18 cellular contexts compared by ENCODE assay signal in genomic region chr18:580154-580553, GRCh38. TPM values are rescaled to one million over a fixed set of nuclear protein-coding genes. Genes with fewer than 3 reads are reported as not detected.
DNase-seq lines count a peak whose midpoint lies in the region; ATAC-seq, FAIRE-seq and TF ChIP-seq lines count a peak whose summit lies in the region.
"Had no signal": no experiment of that assay in that cellular context is flagged by ENCODE, and none has a peak within 500 bp of the region (broad histone marks: within the 10 kb centered on the region; RNA-seq: fewer than 3 reads in every experiment).

Gene CETN1, plus strand, starts transcription at chr18:580380. Its CDS starts 29 bp downstream, at chr18:580409.

- H3K18ac ChIP-seq in H9 (ENCODE audit: insufficient read length, low read depth, low read length) (no peak within 1 kb of the TSS), neuronal stem cell (ENCODE audit: low read length) (peak within 1 kb of the TSS; percentile 56)

- H3K27ac ChIP-seq in H9 (ENCODE audit: insufficient read length, low read depth, low read length) (no peak within 1 kb of the TSS), astrocyte (ENCODE audit: low read depth, low read length) (no peak within 1 kb of the TSS), neuronal stem cell (replicated peaks; ENCODE audit: low read length) (no peak within 1 kb of the TSS), ascending aorta (no peak within 1 kb of the TSS), HepG2 (ENCODE audit: extremely low read length, insufficient read depth, low read length) (no peak within 1 kb of the TSS)
- H3K27ac ChIP-seq: BLaER1 treated with 17β-estradiol and CSF1 and Interleukin-3, amounts not matched to agents 10 nM and 100 nM; GM23248 had no signal

- peak within 1 kb of the TSS; percentile 37 for H4K91ac ChIP-seq in H9 (ENCODE audit: insufficient read length, low read depth, low read length)
- H4K91ac ChIP-seq in neuronal stem cell (ENCODE audit: low read depth, low read length, poor library complexity), result no peak within 1 kb of the TSS

- no peak within 1 kb of the TSS for H3K4me3 ChIP-seq in astrocyte (ENCODE audit: insufficient read depth, low read depth, low read length)
- no peak within 1 kb of the TSS for H3K4me3 ChIP-seq in neuronal stem cell (ENCODE audit: low read length in 2 of 2)
- no peak within 1 kb of the TSS for H3K4me3 ChIP-seq in ascending aorta
- no peak within 1 kb of the TSS for H3K4me3 ChIP-seq in HepG2 (replicated peaks in 1 of 3; ENCODE audit: insufficient read depth in 1 of 3, low read depth in 2 of 3, low read length in 3 of 3)
- H3K4me3 ChIP-seq: BLaER1 treated with 17β-estradiol and CSF1 and Interleukin-3, amounts not matched to agents 10 nM and 100 nM; GM23248; HAP-1 had no signal

- no peak for TF ChIP-seq RAD21 in HepG2 (CRISPR knock-in tag; IDR thresholded peaks at IDR 0.05)

- DNase-seq in H9 (no peak), astrocyte (ENCODE audit: low read depth) (no peak), mesothelial cell of epicardium (ENCODE audit: low spot score in 2 of 2, unreplicated experiment in 2 of 2) (no peak), neuronal stem cell (ENCODE audit: low spot score) (no peak), omental fat pad (ENCODE audit: low spot score) (no peak), ascending aorta (ENCODE audit: low spot score in 2 of 2) (no peak), HepG2 (ENCODE audit: low spot score) (no peak)
- no peak for DNase-seq in stimulated activated naive CD8-positive, alpha-beta T cell treated with anti-CD3 and anti-CD28 coated beads, Interleukin-15, Interleukin-2, amounts not matched to agents 100 U/mL and 50 U/mL, for 24 hours
- DNase-seq: ACHN; Calu3; CD4-positive, CD25-positive, alpha-beta regulatory T cell; DMS 273 treated with DMSO at 0.1 percent for 48 hours; GM23248 had no signal

- H2AFZ ChIP-seq in H9 (ENCODE audit: low read length) (no peak within 1 kb of the TSS), astrocyte (ENCODE audit: low read depth, low read length) (no peak within 1 kb of the TSS), neuronal stem cell (ENCODE audit: low read length) (no peak within 1 kb of the TSS), HepG2 (ENCODE audit: low read length) (no peak within 1 kb of the TSS)
- H2AFZ ChIP-seq: GM23248 had no signal

- peaks cover 3% of the 10 kb centered on the region for H3K23me2 ChIP-seq in H9 (ENCODE audit: insufficient read length, low read depth, low read length, poor library complexity, severe bottlenecking)

- no peak within 1 kb of the TSS for H4K5ac ChIP-seq in H9 (ENCODE audit: insufficient read length, low read depth, low read length)

- intact Hi-C loops in ascending aorta (cut with DNase I) (no loop called here), HepG2 (cut with micrococcal nuclease; ENCODE audit: unreplicated experiment) (no loop called here)

- H3K4me3 Mint-ChIP-seq in H9 (no peak within 1 kb of the TSS), astrocyte (ENCODE audit: unreplicated experiment) (peak within 1 kb of the TSS; percentile 62), mesothelial cell of epicardium (no peak within 1 kb of the TSS)
- H3K4me3 Mint-ChIP-seq: CD4-positive, CD25-positive, alpha-beta regulatory T cell had no signal

- H2BK15ac ChIP-seq in H9 (ENCODE audit: low read depth, low read length) (no peak within 1 kb of the TSS; the same call in 1 of the 2 replicates), neuronal stem cell (ENCODE audit: low read length) (no peak within 1 kb of the TSS)

- TF ChIP-seq EP300 in HepG2 (IDR thresholded peaks at IDR 0.05; ENCODE audit: low read depth in 2 of 2, low read length in 2 of 2), result no peak
- no peak for TF ChIP-seq EP300 in HepG2 (CRISPR knock-in tag; IDR thresholded peaks at IDR 0.05; ENCODE audit: borderline replicate concordance)

- H3K27me3 Mint-ChIP-seq in H9 (ENCODE audit: low read depth), result peaks cover 2% of the 10 kb centered on the region
- peaks cover 10% of the 10 kb centered on the region for H3K27me3 Mint-ChIP-seq in astrocyte (ENCODE audit: low read depth, unreplicated experiment)
- no peaks in the 10 kb centered on the region for H3K27me3 Mint-ChIP-seq in mesothelial cell of epicardium (ENCODE audit: low read depth)
- H3K27me3 Mint-ChIP-seq: CD4-positive, CD25-positive, alpha-beta regulatory T cell had no signal

- no peak within 1 kb of the TSS for H2AK5ac ChIP-seq in H9 (ENCODE audit: insufficient read length, low read length)
- peak within 1 kb of the TSS; percentile 34 for H2AK5ac ChIP-seq in neuronal stem cell (ENCODE audit: low read depth, low read length)

- peaks cover 20 to 28% of the 10 kb centered on the region in 2 experiments for H3K4me1 Mint-ChIP-seq in H9
- no peaks in the 10 kb centered on the region for H3K4me1 Mint-ChIP-seq in astrocyte (ENCODE audit: low read depth, unreplicated experiment)
- peaks cover 21% of the 10 kb centered on the region for H3K4me1 Mint-ChIP-seq in mesothelial cell of epicardium
- H3K4me1 Mint-ChIP-seq: CD4-positive, CD25-positive, alpha-beta regulatory T cell had no signal

- H3T11ph ChIP-seq in H9 (ENCODE audit: low read length), result no peak within 1 kb of the TSS

- H3K36me3 ChIP-seq in astrocyte (ENCODE audit: insufficient read depth, low read length), result no peaks in the 10 kb centered on the region
- H3K36me3 ChIP-seq in neuronal stem cell (replicated peaks in 1 of 2; ENCODE audit: control insufficient read depth in 2 of 2, insufficient read depth in 2 of 2, low read length in 2 of 2), result no peaks in the 10 kb centered on the region
- no peaks in the 10 kb centered on the region for H3K36me3 ChIP-seq in ascending aorta
- no peaks in the 10 kb centered on the region for H3K36me3 ChIP-seq in HepG2 (replicated peaks in 1 of 2; ENCODE audit: control insufficient read depth in 1 of 2, insufficient read depth in 2 of 2, low read length in 2 of 2)
- H3K36me3 ChIP-seq: BLaER1 treated with 17β-estradiol and CSF1 and Interleukin-3, amounts not matched to agents 10 nM and 100 nM; HAP-1 had no signal

- no peak within 1 kb of the TSS for H3K4me2 ChIP-seq in H9 (ENCODE audit: insufficient read depth, insufficient read length, low read length)
- no peak within 1 kb of the TSS for H3K4me2 ChIP-seq in astrocyte (ENCODE audit: low read length)
- no peak within 1 kb of the TSS for H3K4me2 ChIP-seq in neuronal stem cell (ENCODE audit: insufficient read depth, low read length, poor library complexity, severe bottlenecking)
- no peak within 1 kb of the TSS for H3K4me2 ChIP-seq in HepG2 (ENCODE audit: low read depth, low read length)
- H3K4me2 ChIP-seq: BLaER1 treated with 17β-estradiol and CSF1 and Interleukin-3, amounts not matched to agents 10 nM and 100 nM had no signal

- H3K36me3 Mint-ChIP-seq in H9 (ENCODE audit: insufficient read depth in 1 of 3, low read depth in 3 of 3) (peaks cover 2 to 15% (median 4%) of the 10 kb centered on the region in 3 experiments; a peak in 3 of 7 replicates), astrocyte (ENCODE audit: low read depth, unreplicated experiment) (peaks cover 1% of the 10 kb centered on the region), mesothelial cell of epicardium (no peaks in the 10 kb centered on the region)
- H3K36me3 Mint-ChIP-seq: CD4-positive, CD25-positive, alpha-beta regulatory T cell had no signal

- H4K8ac ChIP-seq in H9 (replicated peaks; ENCODE audit: insufficient read length, low read depth, low read length), result no peak within 1 kb of the TSS
- H4K8ac ChIP-seq in neuronal stem cell (ENCODE audit: low read depth, low read length), result no peak within 1 kb of the TSS

- in situ Hi-C loops in HepG2 (cut with HindIII; ENCODE audit: extremely low pct_ligation_motif_present, low pct_unique_long_range_greater_than_20kb), result no loop called here

- H3K9me3 Mint-ChIP-seq in H9 (peaks cover 5 to 19% of the 10 kb centered on the region in 2 experiments; a peak in 4 of 5 replicates), astrocyte (ENCODE audit: unreplicated experiment) (peaks cover 4% of the 10 kb centered on the region), mesothelial cell of epicardium (peaks cover 12% of the 10 kb centered on the region)
- H3K9me3 Mint-ChIP-seq: CD4-positive, CD25-positive, alpha-beta regulatory T cell had no signal

- BruUV-seq in HepG2 (replicated peaks; lab: Mats Ljungman, UMichigan), result no TSS peak

- H2BK5ac ChIP-seq in H9 (ENCODE audit: insufficient read length, low read length) (no peak within 1 kb of the TSS), neuronal stem cell (ENCODE audit: low read length) (no peak within 1 kb of the TSS)

- H2BK12ac ChIP-seq in H9 (ENCODE audit: insufficient read length, low read depth, low read length) (peak within 1 kb of the TSS; percentile 37), neuronal stem cell (ENCODE audit: low read length) (no peak within 1 kb of the TSS)

- H3K14ac ChIP-seq in H9 (ENCODE audit: insufficient read depth, low read length) (no peak within 1 kb of the TSS), neuronal stem cell (ENCODE audit: low read length) (no peak within 1 kb of the TSS)

- TF ChIP-seq POLR2A in HepG2 (IDR thresholded peaks at IDR 0.05; ENCODE audit: insufficient read depth in 1 of 2, low read depth in 2 of 2, low read length in 2 of 2), result no peak

- no peak within 1 kb of the TSS for H2BK20ac ChIP-seq in H9 (ENCODE audit: low read depth, low read length, poor library complexity, severe bottlenecking)

- H3K56ac ChIP-seq in H9 (ENCODE audit: insufficient read length, low read depth, low read length), result no peak within 1 kb of the TSS

- H3K27ac Mint-ChIP-seq in H9 (peak within 1 kb of the TSS in 1 of 3 experiments; percentile 59; a peak in 3 of 7 replicates), astrocyte (ENCODE audit: unreplicated experiment) (no peak within 1 kb of the TSS), mesothelial cell of epicardium (peak within 1 kb of the TSS; percentile 67)
- H3K27ac Mint-ChIP-seq: CD4-positive, CD25-positive, alpha-beta regulatory T cell had no signal

- H3K79me1 ChIP-seq in H9 (ENCODE audit: insufficient read depth, low read depth, low read length, poor library complexity, severe bottlenecking) (no peaks in the 10 kb centered on the region), neuronal stem cell (ENCODE audit: low read depth, low read length) (no peaks in the 10 kb centered on the region)

- POLR2A ChIA-PET in HepG2 (lab: Yijun Ruan, JAX), result no interaction called here

- H2BK120ac ChIP-seq in H9 (ENCODE audit: low read depth, low read length, poor library complexity, severe bottlenecking) (peak within 1 kb of the TSS; percentile 3), neuronal stem cell (ENCODE audit: low read depth, low read length) (no peak within 1 kb of the TSS)

- H3K27me3 ChIP-seq in H9 (ENCODE audit: insufficient read depth, low read length) (no peaks in the 10 kb centered on the region; the same call in 1 of the 2 replicates), astrocyte (ENCODE audit: insufficient read depth, low read length) (peaks cover 7% of the 10 kb centered on the region), neuronal stem cell (ENCODE audit: control insufficient read depth in 3 of 3, insufficient read depth in 3 of 3, low read depth in 1 of 3, low read length in 3 of 3) (no peaks in the 10 kb centered on the region), ascending aorta (no peaks in the 10 kb centered on the region), HepG2 (ENCODE audit: control insufficient read depth in 1 of 2, insufficient read depth in 2 of 2, low read length in 2 of 2) (no peaks in the 10 kb centered on the region; a peak in 1 of 5 replicates)
- H3K27me3 ChIP-seq: BLaER1 treated with 17β-estradiol and CSF1 and Interleukin-3, amounts not matched to agents 10 nM and 100 nM had no signal

- ATAC-seq in stimulated activated naive CD8-positive, alpha-beta T cell treated with anti-CD3 and anti-CD28 coated beads, Interleukin-15, Interleukin-2, amounts not matched to agents 100 U/mL and 50 U/mL, for 24 hours, result no peak
- ATAC-seq in omental fat pad (ENCODE audit: low FRiP score) (no peak), HepG2 (no peak)

- H3K23ac ChIP-seq in H9 (ENCODE audit: insufficient read length, low read depth, low read length) (no peak within 1 kb of the TSS), neuronal stem cell (ENCODE audit: low read depth, low read length, poor library complexity) (no peak within 1 kb of the TSS)

- H3K9me3 ChIP-seq in H9 (ENCODE audit: control insufficient read depth, low read depth, low read length) (no peaks in the 10 kb centered on the region), astrocyte (ENCODE audit: insufficient read depth, low read depth, low read length) (peaks cover 2% of the 10 kb centered on the region), neuronal stem cell (replicated peaks in 1 of 2; ENCODE audit: control insufficient read depth in 2 of 2, insufficient read depth in 1 of 2, low read depth in 1 of 2, low read length in 2 of 2) (no peaks in the 10 kb centered on the region), ascending aorta (peaks cover 0 to 3% of the 10 kb centered on the region in 2 donors), HepG2 (ENCODE audit: low read length) (peaks cover 9% of the 10 kb centered on the region)
- H3K9me3 ChIP-seq: HAP-1 had no signal

- no peak within 1 kb of the TSS for H3K4ac ChIP-seq in H9 (ENCODE audit: low read depth, low read length)
- H3K4ac ChIP-seq in neuronal stem cell (ENCODE audit: low read length), result no peak within 1 kb of the TSS

- FAIRE-seq in astrocyte (lab: Jason Lieb, UNC) (no peak), HepG2 (lab: Jason Lieb, UNC) (no peak)
- FAIRE-seq: HTR-8/SVneo had no signal

- WGBS in H9 (ENCODE audit: extremely low coverage, insufficient read length, low lambda C conversion rate), result no CpG with 5 or more reads among the region's 38 CpGs
- no CpG with 5 or more reads among the region's 38 CpGs for WGBS in neuronal stem cell (ENCODE audit: extremely low coverage in 2 of 2, insufficient read length in 2 of 2, insufficient replicate concordance in 1 of 2), 2 donors
- WGBS in HepG2 (ENCODE audit: low lambda C conversion rate), result 83% methylated on average over 38 of the region's 38 CpGs

- CTCF ChIA-PET in HepG2 (lab: Yijun Ruan, JAX; ENCODE audit: low intra/inter-chr PET ratio, low total read pairs), result no interaction called here

- H3K4me1 ChIP-seq in H9 (ENCODE audit: insufficient read depth, low read length), result peaks cover 5% of the 10 kb centered on the region
- H3K4me1 ChIP-seq in astrocyte (ENCODE audit: insufficient read depth, low read length), result no peaks in the 10 kb centered on the region
- H3K4me1 ChIP-seq in neuronal stem cell (ENCODE audit: control insufficient read depth in 2 of 2, insufficient read depth in 1 of 2, low read depth in 1 of 2, low read length in 2 of 2), result peaks cover 0 to 3% of the 10 kb centered on the region in 2 donors
- H3K4me1 ChIP-seq in ascending aorta, result peaks cover 0 to 3% of the 10 kb centered on the region in 2 donors
- H3K4me1 ChIP-seq in HepG2 (ENCODE audit: insufficient read depth, low read length), result peaks cover 18% of the 10 kb centered on the region

- H4K20me1 ChIP-seq in H9 (ENCODE audit: control insufficient read depth, insufficient read depth, insufficient read length) (no peaks in the 10 kb centered on the region), astrocyte (ENCODE audit: insufficient read depth, low read length) (no peaks in the 10 kb centered on the region), HepG2 (ENCODE audit: insufficient read depth, low read length) (no peaks in the 10 kb centered on the region)
- H4K20me1 ChIP-seq: BLaER1 treated with 17β-estradiol and CSF1 and Interleukin-3, amounts not matched to agents 10 nM and 100 nM had no signal

- no peak within 1 kb of the TSS for H3K9ac ChIP-seq in H9 (ENCODE audit: extremely low read depth, insufficient read length, low read length)
- no peak within 1 kb of the TSS for H3K9ac ChIP-seq in astrocyte (ENCODE audit: low read length)
- H3K9ac ChIP-seq in neuronal stem cell (ENCODE audit: low read depth, low read length, poor library complexity), result no peak within 1 kb of the TSS
- no peak within 1 kb of the TSS for H3K9ac ChIP-seq in HepG2 (ENCODE audit: insufficient read depth, low read depth, low read length)
- H3K9ac ChIP-seq: BLaER1 treated with 17β-estradiol and CSF1 and Interleukin-3, amounts not matched to agents 10 nM and 100 nM; GM23248 had no signal

- TF ChIP-seq CTCF in H9 (conservative IDR thresholded peaks at IDR 0.05), result no peak
- TF ChIP-seq CTCF in astrocyte (IDR thresholded peaks at IDR 0.05; ENCODE audit: insufficient read depth, low read depth, low read length), result no peak
- TF ChIP-seq CTCF in mesothelial cell of epicardium (IDR thresholded peaks at IDR 0.05; ENCODE audit: unreplicated experiment), result no peak
- TF ChIP-seq CTCF in omental fat pad (IDR thresholded peaks at IDR 0.05), result no peak
- no peak for TF ChIP-seq CTCF in ascending aorta (IDR thresholded peaks at IDR 0.05)
- TF ChIP-seq CTCF in HepG2 (CRISPR knock-in tag; IDR thresholded peaks at IDR 0.05), result no peak

- H3K79me2 ChIP-seq in H9 (ENCODE audit: insufficient read depth, low read length) (no peaks in the 10 kb centered on the region), astrocyte (ENCODE audit: insufficient read depth, low read length) (no peaks in the 10 kb centered on the region), HepG2 (ENCODE audit: insufficient read depth, low read length) (no peaks in the 10 kb centered on the region)

RNA-seq across cellular contexts. Expression of gene CETN1, which starts in this region (rescaled TPM):
- total RNA-seq in H9 (2021) (not detected in 2 replicates), astrocyte (not detected in 2 replicates), mesothelial cell of epicardium (not detected in 3 replicates), omental fat pad (not detected), ascending aorta (not detected), HepG2 (2016; rRNA removed; fragmentation: Illumina TruSeq; extraction: Trizol) (not detected in 2 replicates)
- polyA plus RNA-seq in neuronal stem cell (2013, experiment 1 of 2), result not detected
- polyA plus RNA-seq in neuronal stem cell (2013, experiment 2 of 2), result not detected
- total RNA-seq in HepG2 (2016; cell fraction: cytosol; rRNA removed; fragmentation: Illumina TruSeq; extraction: Trizol; ENCODE audit: low read depth), result not detected in 2 replicates
- not detected in 2 replicates for total RNA-seq in HepG2 (2016; cell fraction: insoluble cytoplasmic fraction; rRNA removed; fragmentation: Illumina TruSeq; extraction: Trizol)
- not detected in 2 replicates for total RNA-seq in HepG2 (2016; cell fraction: membrane; rRNA removed; fragmentation: Illumina TruSeq; extraction: Trizol)
- total RNA-seq in HepG2 (2016; cell fraction: nucleus; rRNA removed; fragmentation: Illumina TruSeq; extraction: Trizol), result not detected in 2 replicates
- not detected in 2 replicates for polyA plus RNA-seq in HepG2 (2011; rRNA removed)
- not detected in 2 replicates for polyA plus RNA-seq in HepG2 (2011; cell fraction: cytosol; rRNA removed)
- polyA plus RNA-seq in HepG2 (2011; cell fraction: nucleus; rRNA removed), result not detected in 2 replicates
- not detected in 2 replicates for polyA plus RNA-seq in HepG2 (2012)
- not detected in 2 replicates for polyA plus RNA-seq in HepG2 (2016; cell fraction: cytosol; fragmentation: Illumina TruSeq; extraction: Trizol; ENCODE audit: low read depth)
- not detected in 2 replicates for polyA plus RNA-seq in HepG2 (2016; cell fraction: insoluble cytoplasmic fraction; fragmentation: Illumina TruSeq; extraction: Trizol; ENCODE audit: low read depth)
- polyA plus RNA-seq in HepG2 (2016; cell fraction: membrane; fragmentation: Illumina TruSeq; extraction: Trizol; ENCODE audit: low read depth), result not detected in 2 replicates
- polyA plus RNA-seq in HepG2 (2016; cell fraction: nucleus; fragmentation: Illumina TruSeq; extraction: Trizol; ENCODE audit: insufficient read depth, low read depth), result not detected in 2 replicates
- not detected in 2 replicates for polyA minus RNA-seq in HepG2 (2011; rRNA and poly(A)+ RNA removed; ENCODE audit: low replicate concordance)
- not detected in 2 replicates for polyA minus RNA-seq in HepG2 (2011; cell fraction: cytosol; rRNA and poly(A)+ RNA removed)
- not detected in 2 replicates for polyA minus RNA-seq in HepG2 (2011; cell fraction: nucleus; rRNA and poly(A)+ RNA removed)
- total RNA-seq: A172; Calu3; CD4-positive, CD25-positive, alpha-beta regulatory T cell; Daoy; GM23248 had no signal
- polyA plus RNA-seq: CD4-positive, CD25-positive, alpha-beta regulatory T cell; GM23248 had no signal
